In the genomic region with DNA sequence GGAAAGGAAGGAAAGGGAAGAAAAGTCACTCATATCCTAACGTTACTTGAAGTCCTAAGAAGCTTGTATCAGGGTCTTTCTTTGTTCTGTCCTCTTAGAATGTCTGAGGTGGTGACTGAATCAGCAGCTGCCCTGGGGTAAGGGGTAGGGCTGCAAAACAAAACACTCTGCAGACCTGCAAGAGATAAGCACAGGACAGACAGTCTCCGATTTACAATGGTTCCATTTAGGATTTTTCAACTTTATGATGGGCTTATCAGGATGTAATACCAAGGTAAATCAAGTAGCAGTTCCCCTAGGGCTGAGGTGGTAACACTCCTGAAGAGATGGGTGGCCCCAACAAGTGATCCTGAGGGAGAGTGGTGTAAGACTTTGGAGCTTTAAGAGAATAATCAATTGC, we compare ENCODE assay signal across 15 cellular contexts. TPM values are rescaled to one million over a fixed set of nuclear protein-coding genes. Genes with fewer than 3 reads are reported as not detected.
DNase-seq lines count a peak whose midpoint lies in the region; ATAC-seq and TF ChIP-seq lines count a peak whose summit lies in the region.
"Had no signal": no experiment of that assay in that cellular context is flagged by ENCODE, and none has a peak within 500 bp of the region (broad histone marks: within the 10 kb centered on the region; RNA-seq: fewer than 3 reads in every experiment).

No MANE protein-coding gene starts in this region.

- DNase-seq in CD8-positive, alpha-beta T cell: no peak
- no peak for DNase-seq in mucosa of descending colon
- DNase-seq in activated effector memory CD4-positive, alpha-beta T cell treated with anti-CD3 and anti-CD28 coated beads, Interleukin-2, amount 50 U/mL, for 16 hours: no peak
- DNase-seq in activated CD4-positive, CD25-positive, alpha-beta regulatory T cell (lab: John Stamatoyannopoulos, UW): no peak
- no peak for DNase-seq in omental fat pad (ENCODE audit: low spot score)
- DNase-seq: activated CD4-positive, alpha-beta memory T cell treated with anti-CD3 and anti-CD28 coated beads, Interleukin-2, amount 10 ng/mL, durations not matched to agents 7 days and 5 days; CD4-positive, CD25-positive, alpha-beta regulatory T cell; central memory CD4-positive, alpha-beta T cell; foreskin keratinocyte; MM.1S; NCI-H2081 treated with DMSO at 0.1 percent for 48 hours; T-helper 2 cell had no signal

- H3K27ac ChIP-seq in CD8-positive, alpha-beta T cell (ENCODE audit: low read depth, low read length): no peak overlapping the region
- H3K27ac ChIP-seq: foreskin keratinocyte, tibial nerve had no signal

- CTCF ChIA-PET in CD8-positive, alpha-beta T cell (lab: Charles Lee): no interaction called here

- H3K36me3 ChIP-seq in CD8-positive, alpha-beta T cell (ENCODE audit: insufficient read depth, low read length): no peaks in the 10 kb centered on the region
- H3K36me3 ChIP-seq in ES-I3 (ENCODE audit: insufficient read depth, low read length) (no peaks in the 10 kb centered on the region), mucosa of descending colon (ENCODE audit: low read depth) (no peaks in the 10 kb centered on the region)
- H3K36me3 ChIP-seq: tibial nerve had no signal

- no peak for ATAC-seq in CD8-positive, alpha-beta T cell
- ATAC-seq in mucosa of descending colon (peak; percentile 71), omental fat pad (ENCODE audit: low FRiP score) (no peak)

- no peaks in the 10 kb centered on the region for H3K27me3 ChIP-seq in CD8-positive, alpha-beta T cell (ENCODE audit: insufficient read depth, low read length)
- H3K27me3 ChIP-seq: foreskin keratinocyte, tibial nerve had no signal

- no peaks in the 10 kb centered on the region for H3K9me3 Mint-ChIP-seq in CD8-positive, alpha-beta T cell
- H3K9me3 Mint-ChIP-seq in activated naive CD8-positive, alpha-beta T cell (ENCODE audit: low read depth): no peaks in the 10 kb centered on the region
- H3K9me3 Mint-ChIP-seq: activated CD4-positive, alpha-beta memory T cell treated with anti-CD3 and anti-CD28 coated beads, Interleukin-2, amount 10 ng/mL, durations not matched to agents 7 days and 5 days; CD4-positive, CD25-positive, alpha-beta regulatory T cell had no signal

- intact Hi-C loops in CD8-positive, alpha-beta T cell (cut with DNase I, micrococcal nuclease): no loop called here
- intact Hi-C loops in mucosa of descending colon (cut with DNase I, micrococcal nuclease): loop anchor here in 1 of 2 donors (10.0 kb wide), 1 partner anchor 164 kb away; no protein-coding TSS in a partner anchor

- H3K4me3 ChIP-seq in CD8-positive, alpha-beta T cell (ENCODE audit: low read depth, low read length): no peak overlapping the region
- no peak overlapping the region for H3K4me3 ChIP-seq in mucosa of descending colon
- H3K4me3 ChIP-seq: tibial nerve had no signal

- H3K36me3 Mint-ChIP-seq in CD8-positive, alpha-beta T cell: peaks cover 35% of the 10 kb centered on the region
- peaks cover 2% of the 10 kb centered on the region for H3K36me3 Mint-ChIP-seq in activated naive CD8-positive, alpha-beta T cell

- TF ChIP-seq CTCF in CD8-positive, alpha-beta T cell (IDR thresholded peaks at IDR 0.05): no peak
- TF ChIP-seq CTCF in mucosa of descending colon (IDR thresholded peaks at IDR 0.05): no peak
- no peak for TF ChIP-seq CTCF in omental fat pad (IDR thresholded peaks at IDR 0.05)

- H3K9me3 ChIP-seq in CD8-positive, alpha-beta T cell (ENCODE audit: low read length): no peaks in the 10 kb centered on the region
- H3K9me3 ChIP-seq in ES-I3 (ENCODE audit: control insufficient read depth, insufficient read depth, low read length): no peaks in the 10 kb centered on the region
- no peaks in the 10 kb centered on the region for H3K9me3 ChIP-seq in mucosa of descending colon
- H3K9me3 ChIP-seq: tibial nerve had no signal

- POLR2A ChIA-PET in CD8-positive, alpha-beta T cell (lab: Charles Lee): no interaction called here

- peak overlapping the region; percentile 12 for H3K9ac ChIP-seq in ES-I3 (ENCODE audit: low read depth, low read length)

- peak overlapping the region; percentile 45 for H3K27ac Mint-ChIP-seq in CD8-positive, alpha-beta T cell
- H3K27ac Mint-ChIP-seq in activated naive CD8-positive, alpha-beta T cell: peak overlapping the region; percentile 74

- H3K4me3 Mint-ChIP-seq in CD8-positive, alpha-beta T cell: no peak overlapping the region
- H3K4me3 Mint-ChIP-seq in activated naive CD8-positive, alpha-beta T cell: no peak overlapping the region
- H3K4me3 Mint-ChIP-seq: activated CD4-positive, alpha-beta memory T cell treated with anti-CD3 and anti-CD28 coated beads, Interleukin-2, amount 10 ng/mL, durations not matched to agents 7 days and 5 days had no signal

- H3K27me3 Mint-ChIP-seq in CD8-positive, alpha-beta T cell (ENCODE audit: low read depth): no peaks in the 10 kb centered on the region
- no peaks in the 10 kb centered on the region for H3K27me3 Mint-ChIP-seq in activated naive CD8-positive, alpha-beta T cell
- H3K27me3 Mint-ChIP-seq: activated CD4-positive, alpha-beta memory T cell treated with anti-CD3 and anti-CD28 coated beads, Interleukin-2, amount 10 ng/mL, durations not matched to agents 7 days and 5 days; CD4-positive, CD25-positive, alpha-beta regulatory T cell had no signal

- peaks cover 41% of the 10 kb centered on the region for H3K4me1 ChIP-seq in CD8-positive, alpha-beta T cell (ENCODE audit: insufficient read depth, low read length)
- H3K4me1 ChIP-seq in ES-I3 (ENCODE audit: insufficient read depth, low read length) (peaks cover 42% of the 10 kb centered on the region), mucosa of descending colon (ENCODE audit: low read depth) (peaks cover 19% of the 10 kb centered on the region)

- peaks cover 81% of the 10 kb centered on the region for H3K4me1 Mint-ChIP-seq in CD8-positive, alpha-beta T cell (ENCODE audit: low read depth)
- peaks cover 72% of the 10 kb centered on the region for H3K4me1 Mint-ChIP-seq in activated naive CD8-positive, alpha-beta T cell (ENCODE audit: low read depth)

RNA-seq across cellular contexts. Expression of a gene that starts 16.5 kb away (rescaled TPM):
- total RNA-seq in CD8-positive, alpha-beta T cell: 10 to 100 TPM; 50.2 to 50.7 TPM
- total RNA-seq in mucosa of descending colon (10 to 100 TPM; 27.4 to 45.4 (median 27.9) TPM), omental fat pad (10 to 100 TPM; 16.8 to 33.7 (median 19.2) TPM)
